In genomic region chr7:712601-713457, GRCh38 we compare ENCODE assay signal across 10 cellular contexts. TPM values are rescaled to one million over a fixed set of nuclear protein-coding genes. Genes with fewer than 3 reads are reported as not detected.
A peak's percentile ranks its signal among the peaks of the same experiment; 100 is the strongest.
DNase-seq lines count a peak whose midpoint lies in the region; ATAC-seq, FAIRE-seq and TF ChIP-seq lines count a peak whose summit lies in the region.
"Had no signal": no experiment of that assay in that cellular context is flagged by ENCODE, and none has a peak within 500 bp of the region (broad histone marks: within the 10 kb centered on the region; RNA-seq: fewer than 3 reads in every experiment).

No MANE protein-coding gene starts in this region.

- no peak for FAIRE-seq in astrocyte (lab: Jason Lieb, UNC)

- ATAC-seq in activated T-cell treated with anti-CD3 and anti-CD28 coated beads, Interleukin-2, amount 50 U/mL, for 72 hours (replicated peaks in 1 of 2) = peak; percentile 26 to 30
- no peak for ATAC-seq in memory B cell (ENCODE audit: low read depth)
- ATAC-seq in HG03039 (IDR thresholded peaks at IDR 0.05; ENCODE audit: unreplicated experiment) = no peak

- peak overlapping the region; percentile 54 for H3K4me2 ChIP-seq in astrocyte (ENCODE audit: low read length)

- DNase-seq in activated T-cell treated with anti-CD3 and anti-CD28 coated beads, Interleukin-2, amount 50 U/mL, for 72 hours = no peak
- DNase-seq in activated T-cell treated with anti-CD3 and anti-CD28 coated beads, Interleukin-2, amount 50 U/mL, for 1 hour = no peak
- DNase-seq in astrocyte (ENCODE audit: low read depth) = no peak
- DNase-seq in memory B cell (ENCODE audit: low spot score in 2 of 2) = no peak
- peak in 1 of 2 donors; percentile 56 for DNase-seq in tibial artery
- DNase-seq in stimulated activated naive CD4-positive, alpha-beta T cell treated with Interleukin-2 at 50 U/mL for 16 hours (lab: John Stamatoyannopoulos, UW) = no peak
- no peak for DNase-seq in kidney tubule cell (ENCODE audit: low spot score)
- DNase-seq: activated CD4-positive, alpha-beta T cell treated with anti-CD3 and anti-CD28 coated beads for 1 hour; C1 segment of cervical spinal cord had no signal

- H3K27ac ChIP-seq in astrocyte (ENCODE audit: low read depth, low read length) = no peak overlapping the region
- no peak overlapping the region for H3K27ac ChIP-seq in tibial artery

- H3K27ac Mint-ChIP-seq in activated T-cell treated with anti-CD3 and anti-CD28 coated beads, Interleukin-2, amount 50 U/mL, for 72 hours = no peak overlapping the region
- H3K27ac Mint-ChIP-seq in astrocyte (ENCODE audit: unreplicated experiment) (no peak overlapping the region), memory B cell (peak overlapping the region; percentile 1)

- intact Hi-C loops in tibial artery (cut with DNase I; ENCODE audit: low total_unique reads) = no loop called here

- H3K9ac ChIP-seq in astrocyte (ENCODE audit: low read length) = no peak overlapping the region

- no peaks in the 10 kb centered on the region for H3K79me2 ChIP-seq in astrocyte (ENCODE audit: insufficient read depth, low read length)

- H3K4me1 ChIP-seq in astrocyte (ENCODE audit: insufficient read depth, low read length) = no peaks in the 10 kb centered on the region
- H3K4me1 ChIP-seq in tibial artery = peaks cover 0 to 16% (median 8%) of the 10 kb centered on the region in 4 donors

- no peaks in the 10 kb centered on the region for H3K9me3 Mint-ChIP-seq in activated T-cell treated with anti-CD3 and anti-CD28 coated beads, Interleukin-2, amount 50 U/mL, for 72 hours
- H3K9me3 Mint-ChIP-seq in astrocyte (ENCODE audit: unreplicated experiment) (no peaks in the 10 kb centered on the region), memory B cell (no peaks in the 10 kb centered on the region)

- H3K36me3 ChIP-seq in astrocyte (ENCODE audit: insufficient read depth, low read length) = no peaks in the 10 kb centered on the region
- H3K36me3 ChIP-seq in tibial artery = no peaks in the 10 kb centered on the region

- H3K4me3 ChIP-seq in astrocyte (ENCODE audit: insufficient read depth, low read depth, low read length) (no peak overlapping the region), tibial artery (peak overlapping the region; percentile 43 to 67)

- no peaks in the 10 kb centered on the region for H3K27me3 Mint-ChIP-seq in activated T-cell treated with anti-CD3 and anti-CD28 coated beads, Interleukin-2, amount 50 U/mL, for 72 hours (ENCODE audit: low read depth)
- H3K27me3 Mint-ChIP-seq in astrocyte (ENCODE audit: low read depth, unreplicated experiment) (peaks cover 8% of the 10 kb centered on the region), memory B cell (peaks cover 10% of the 10 kb centered on the region)

- TF ChIP-seq CTCF in astrocyte (IDR thresholded peaks at IDR 0.05; ENCODE audit: insufficient read depth, low read depth, low read length) (no peak), tibial artery (IDR thresholded peaks at IDR 0.05) (no peak)

- peaks cover 5% of the 10 kb centered on the region for H4K20me1 ChIP-seq in astrocyte (ENCODE audit: insufficient read depth, low read length)

- peaks cover 26% of the 10 kb centered on the region for H3K4me1 Mint-ChIP-seq in activated T-cell treated with anti-CD3 and anti-CD28 coated beads, Interleukin-2, amount 50 U/mL, for 72 hours (ENCODE audit: low read depth)
- H3K4me1 Mint-ChIP-seq in astrocyte (ENCODE audit: low read depth, unreplicated experiment) (peaks cover 2% of the 10 kb centered on the region), memory B cell (peaks cover 5% of the 10 kb centered on the region)

- peak overlapping the region; percentile 27 to 65 for H3K4me3 Mint-ChIP-seq in activated T-cell treated with anti-CD3 and anti-CD28 coated beads, Interleukin-2, amount 50 U/mL, for 72 hours
- no peak overlapping the region for H3K4me3 Mint-ChIP-seq in astrocyte (ENCODE audit: unreplicated experiment)
- peak overlapping the region; percentile 74 for H3K4me3 Mint-ChIP-seq in memory B cell

- no peaks in the 10 kb centered on the region for H3K9me3 ChIP-seq in astrocyte (ENCODE audit: insufficient read depth, low read depth, low read length)
- no peaks in the 10 kb centered on the region for H3K9me3 ChIP-seq in tibial artery

- H2AFZ ChIP-seq in astrocyte (ENCODE audit: low read depth, low read length) = no peak overlapping the region

- H3K36me3 Mint-ChIP-seq in activated T-cell treated with anti-CD3 and anti-CD28 coated beads, Interleukin-2, amount 50 U/mL, for 72 hours (ENCODE audit: insufficient read depth in 2 of 2) = peaks cover 2 to 3% of the 10 kb centered on the region in 2 donors
- H3K36me3 Mint-ChIP-seq in astrocyte (ENCODE audit: low read depth, unreplicated experiment) = no peaks in the 10 kb centered on the region
- H3K36me3 Mint-ChIP-seq in memory B cell = peaks cover 19% of the 10 kb centered on the region

- H3K27me3 ChIP-seq in astrocyte (ENCODE audit: insufficient read depth, low read length) (peaks cover 2% of the 10 kb centered on the region), tibial artery (peaks cover 0 to 19% of the 10 kb centered on the region in 2 donors)

RNA-seq across cellular contexts. Expression of gene DNAAF5, which starts 13.7 kb away (rescaled TPM):
- total RNA-seq in activated T-cell treated with anti-CD3 and anti-CD28 coated beads, Interleukin-2, amount 50 U/mL, for 72 hours = 10 to 100 TPM; 12.0 to 15.9 TPM
- 24.5 and 25.9 TPM in 2 replicates for total RNA-seq in astrocyte

RNA-seq across cellular contexts. Expression of gene PRKAR1B, which starts 14.3 kb away (rescaled TPM):
- 10 to 100 TPM; 33.6 to 43.5 TPM for total RNA-seq in activated T-cell treated with anti-CD3 and anti-CD28 coated beads, Interleukin-2, amount 50 U/mL, for 72 hours
- total RNA-seq in astrocyte = 14.7 and 14.8 TPM in 2 replicates

Comparison
In these comparisons a context has a peak if more than half of its experiments do, and no peak if none do; other contexts are left out.
1. ATAC-seq: peak in activated T-cell treated with anti-CD3 and anti-CD28 coated beads, Interleukin-2, amount 50 U/mL, for 72 hours (2 of 2); none in memory B cell (single experiment) and HG03039 (single experiment).